1 cellular context compared by ENCODE assay signal in genomic region chr22:19173047-19174035, GRCh38.
TF ChIP-seq lines count a peak whose summit lies in the region.

No MANE protein-coding gene starts in this region.

TF ChIP-seq in K562, 482 proteins besides CTCF, POLR2A, EP300 and RAD21 (continued from another document and continues in another):
- TF ChIP-seq AFF1 (IDR thresholded peaks at IDR 0.05; ENCODE audit: low read depth in 1 of 2, partially characterized antibody in 2 of 2) (no peak), AFF4 (CRISPR knock-in tag; IDR thresholded peaks at IDR 0.05) (no peak), THAP7 (CRISPR knock-in tag; IDR thresholded peaks at IDR 0.05) (no peak), NR2C1 (IDR thresholded peaks at IDR 0.05) (no peak), NR2C1 (tag; IDR thresholded peaks at IDR 0.05) (no peak), ZBTB7A (IDR thresholded peaks at IDR 0.05; ENCODE audit: borderline replicate concordance, control insufficient read depth, low read depth, low read length) (no peak), ZNF184 (CRISPR knock-in tag; IDR thresholded peaks at IDR 0.05) (no peak), KDM4B (IDR thresholded peaks at IDR 0.05; ENCODE audit: borderline replicate concordance in 2 of 2, low read depth in 1 of 2) (no peak), ESRRB (CRISPR knock-in tag; IDR thresholded peaks at IDR 0.05; ENCODE audit: borderline replicate concordance) (no peak), PTBP1 (IDR thresholded peaks at IDR 0.05; ENCODE audit: low read depth, low read length) (no peak), MIER1 (IDR thresholded peaks at IDR 0.05; ENCODE audit: low read depth) (no peak), ZNF655 (CRISPR knock-in tag; IDR thresholded peaks at IDR 0.05) (no peak), SP1 (CRISPR knock-in tag; IDR thresholded peaks at IDR 0.05) (no peak), SP2 (IDR thresholded peaks at IDR 0.05; ENCODE audit: extremely low read depth, low read depth, low read length, poor library complexity, severe bottlenecking) (no peak), FOXK2 (conservative IDR thresholded peaks at IDR 0.05 in 1 of 2, IDR thresholded peaks at IDR 0.05 in 1 of 2; ENCODE audit: low read depth in 2 of 2) (no peak), CBFB (CRISPR knock-in tag; IDR thresholded peaks at IDR 0.05) (no peak), SIRT6 (IDR thresholded peaks at IDR 0.05; ENCODE audit: low read depth, low read length) (no peak), KAT7 (CRISPR knock-in tag; IDR thresholded peaks at IDR 0.05; ENCODE audit: borderline replicate concordance) (no peak), RREB1 (CRISPR knock-in tag; IDR thresholded peaks at IDR 0.05) (peak; percentile 27), UBTF (IDR thresholded peaks at IDR 0.05; ENCODE audit: borderline replicate concordance in 1 of 2, low read depth in 2 of 2, low read length in 2 of 2) (no peak), ZNF121 (CRISPR knock-in tag; conservative IDR thresholded peaks at IDR 0.05) (no peak), SRSF7 (optimal IDR thresholded peaks at IDR 0.05; ENCODE audit: low read depth, low read length) (no peak), ZFPM2 (CRISPR knock-in tag; IDR thresholded peaks at IDR 0.05) (no peak), ZNF740 (CRISPR knock-in tag; IDR thresholded peaks at IDR 0.05) (no peak), ZNF740 (tag; IDR thresholded peaks at IDR 0.05) (no peak), ZNF609 (CRISPR knock-in tag; IDR thresholded peaks at IDR 0.05; ENCODE audit: borderline replicate concordance) (no peak), POLR2AphosphoS5 (IDR thresholded peaks at IDR 0.05; ENCODE audit: control insufficient read depth, insufficient read depth, low read depth, low read length) (no peak)
